In genomic region chr1:11299225-11299574, GRCh38 we compare ENCODE assay signal across 21 cellular contexts. TPM values are rescaled to one million over a fixed set of nuclear protein-coding genes. Genes with fewer than 3 reads are reported as not detected.
A peak's percentile ranks its signal among the peaks of the same experiment; 100 is the strongest.
DNase-seq lines count a peak whose midpoint lies in the region; ATAC-seq, FAIRE-seq and TF ChIP-seq lines count a peak whose summit lies in the region.
"Had no signal": no experiment of that assay in that cellular context is flagged by ENCODE, and none has a peak within 500 bp of the region (broad histone marks: within the 10 kb centered on the region; RNA-seq: fewer than 3 reads in every experiment).

No MANE protein-coding gene starts in this region.

- no peak for TF ChIP-seq EP300 in K562 (IDR thresholded peaks at IDR 0.05; ENCODE audit: low read length)

- peaks cover 47% of the 10 kb centered on the region for H3K4me1 Mint-ChIP-seq in activated naive CD4-positive, alpha-beta T cell treated with anti-CD3 and anti-CD28 coated beads, Interleukin-2, amount 10 ng/mL, durations not matched to agents 7 days and 5 days
- H3K4me1 Mint-ChIP-seq in neural progenitor cell, result peaks cover 8% of the 10 kb centered on the region
- H3K4me1 Mint-ChIP-seq: B cell had no signal

- H3K27me3 Mint-ChIP-seq in activated naive CD4-positive, alpha-beta T cell treated with anti-CD3 and anti-CD28 coated beads, Interleukin-2, amount 10 ng/mL, durations not matched to agents 7 days and 5 days, result no peaks in the 10 kb centered on the region
- peaks cover 6% of the 10 kb centered on the region for H3K27me3 Mint-ChIP-seq in neural progenitor cell (ENCODE audit: insufficient read depth, low read depth)
- H3K27me3 Mint-ChIP-seq: B cell had no signal

- CTCF ChIA-PET in activated naive CD4-positive, alpha-beta T cell treated with anti-CD3 and anti-CD28 coated beads, Interleukin-2, amount 10 ng/mL, durations not matched to agents 7 days and 5 days (lab: Charles Lee), result no interaction called here
- CTCF ChIA-PET in K562 (lab: Yijun Ruan, JAX; ENCODE audit: low intra/inter-chr PET ratio), result no interaction called here

- H3K9me1 ChIP-seq in K562 (ENCODE audit: control insufficient read depth, insufficient read depth, low read length), result no peaks in the 10 kb centered on the region

- WGBS in K562 (ENCODE audit: insufficient coverage, low coverage, missing lambda C conversion rate), result 19% methylated on average over 10 of the region's 10 CpGs
- WGBS in small intestine, 3 donors, result 60 to 85% (median 78%) methylated on average over 10 of the region's 10 CpGs

- FAIRE-seq in K562 (lab: Jason Lieb, UNC), result no peak
- no peak for FAIRE-seq in small intestine (lab: Jason Lieb, UNC)
- FAIRE-seq: D721Med, GM12892, GM19239, HTR-8/SVneo had no signal

- ATAC-seq in K562, result peak; percentile 55
- no peak for ATAC-seq in HG03571 (IDR thresholded peaks at IDR 0.05; ENCODE audit: unreplicated experiment)
- ATAC-seq: CD8-positive, alpha-beta T cell had no signal

- H3K4me3 ChIP-seq in NT2/D1 (ENCODE audit: insufficient read length, low read depth) (no peak overlapping the region), K562 (no peak overlapping the region), neural progenitor cell (no peak overlapping the region), small intestine (ENCODE audit: low read depth in 1 of 2, low read length in 2 of 2) (no peak overlapping the region)
- H3K4me3 ChIP-seq: PC-9 had no signal

- no peaks in the 10 kb centered on the region for H3F3A ChIP-seq in neural progenitor cell (ENCODE audit: low read depth)

- H3K4me3 Mint-ChIP-seq in activated naive CD4-positive, alpha-beta T cell treated with anti-CD3 and anti-CD28 coated beads, Interleukin-2, amount 10 ng/mL, durations not matched to agents 7 days and 5 days, result no peak overlapping the region
- no peak overlapping the region for H3K4me3 Mint-ChIP-seq in neural progenitor cell
- H3K4me3 Mint-ChIP-seq: B cell; CD8-positive, alpha-beta T cell had no signal

- TF ChIP-seq RAD21 in K562 (CRISPR knock-in tag; conservative IDR thresholded peaks at IDR 0.05 in 1 of 2, IDR thresholded peaks at IDR 0.05 in 1 of 2), result no peak

- no peaks in the 10 kb centered on the region for H3K9me3 ChIP-seq in NT2/D1 (ENCODE audit: insufficient read depth, low read length)
- H3K9me3 ChIP-seq in K562 (replicated peaks; ENCODE audit: control insufficient read depth, insufficient read depth, low read depth, low read length), result no peaks in the 10 kb centered on the region
- H3K9me3 ChIP-seq in neural progenitor cell (ENCODE audit: low read depth), result no peaks in the 10 kb centered on the region
- H3K9me3 ChIP-seq in small intestine (ENCODE audit: control insufficient read depth, low read depth), result no peaks in the 10 kb centered on the region

- H3K27ac Mint-ChIP-seq in activated naive CD4-positive, alpha-beta T cell treated with anti-CD3 and anti-CD28 coated beads, Interleukin-2, amount 10 ng/mL, durations not matched to agents 7 days and 5 days, result peak overlapping the region; percentile 88
- peak overlapping the region; percentile 85 for H3K27ac Mint-ChIP-seq in neural progenitor cell
- H3K27ac Mint-ChIP-seq: B cell; CD8-positive, alpha-beta T cell had no signal

- TF ChIP-seq POLR2A in K562 (conservative IDR thresholded peaks at IDR 0.05), result no peak

- peaks cover 31% of the 10 kb centered on the region for H3K36me3 Mint-ChIP-seq in activated naive CD4-positive, alpha-beta T cell treated with anti-CD3 and anti-CD28 coated beads, Interleukin-2, amount 10 ng/mL, durations not matched to agents 7 days and 5 days
- peaks cover 11% of the 10 kb centered on the region for H3K36me3 Mint-ChIP-seq in neural progenitor cell

- H3K79me2 ChIP-seq in K562 (ENCODE audit: control insufficient read depth, insufficient read depth, low read length) (no peaks in the 10 kb centered on the region), neural progenitor cell (ENCODE audit: low read depth) (no peaks in the 10 kb centered on the region)

- no peak for DNase-seq in activated naive CD4-positive, alpha-beta T cell treated with anti-CD3 and anti-CD28 coated beads, Interleukin-2, amount 10 ng/mL, durations not matched to agents 7 days and 5 days
- DNase-seq in activated naive CD4-positive, alpha-beta T cell (lab: John Stamatoyannopoulos, UW), result no peak
- DNase-seq in NT2/D1 (ENCODE audit: low read depth, low spot score) (no peak), K562 (ENCODE audit: extremely low read depth in 1 of 4, low spot score in 3 of 4) (no peak), neural progenitor cell (ENCODE audit: low spot score) (no peak), small intestine (no peak), SKM-1 treated with dmso at 0.1 percent for 144 hours (lab: John Stamatoyannopoulos, UW; ENCODE audit: unreplicated experiment) (no peak)
- DNase-seq: ACHN; CD8-positive, alpha-beta T cell; DND-41; GDM1; NCI-H1436 treated with DMSO at 0.1 percent for 48 hours; NCI-H345; NCI-H526 treated with DMSO at 0.1 percent for 48 hours; PC-9 had no signal

- H3K4me2 ChIP-seq in K562 (ENCODE audit: insufficient read depth, low read length), result no peak overlapping the region
- no peak overlapping the region for H3K4me2 ChIP-seq in neural progenitor cell
- H3K4me2 ChIP-seq: PC-9 had no signal

- POLR2A ChIA-PET in K562 (lab: Yijun Ruan, JAX), result interaction anchor here (0.9 kb wide), 2 partner anchors 8 to 27 kb away, joined by 3 read pairs; no protein-coding TSS in a partner anchor

- H3K9me3 Mint-ChIP-seq in activated naive CD4-positive, alpha-beta T cell treated with anti-CD3 and anti-CD28 coated beads, Interleukin-2, amount 10 ng/mL, durations not matched to agents 7 days and 5 days, result no peaks in the 10 kb centered on the region
- no peaks in the 10 kb centered on the region for H3K9me3 Mint-ChIP-seq in neural progenitor cell
- H3K9me3 Mint-ChIP-seq: CD8-positive, alpha-beta T cell had no signal

- in situ Hi-C loops in K562 (cut with MboI), result no loop called here

- H3K4me1 ChIP-seq in NT2/D1 (ENCODE audit: insufficient read depth, insufficient read length), result peaks cover 5% of the 10 kb centered on the region
- H3K4me1 ChIP-seq in K562 (replicated peaks in 1 of 2; ENCODE audit: control insufficient read depth in 2 of 2, insufficient read depth in 2 of 2, low read length in 2 of 2), result no peaks in the 10 kb centered on the region; a peak in 1 of 5 replicates
- peaks cover 6% of the 10 kb centered on the region for H3K4me1 ChIP-seq in neural progenitor cell
- no peaks in the 10 kb centered on the region for H3K4me1 ChIP-seq in small intestine (ENCODE audit: control insufficient read depth in 2 of 2, insufficient read depth in 1 of 2, low read depth in 1 of 2, low read length in 1 of 2)

- peaks cover 15% of the 10 kb centered on the region for H3K36me3 ChIP-seq in NT2/D1 (ENCODE audit: insufficient read depth, insufficient read length, low read length)
- H3K36me3 ChIP-seq in K562 (ENCODE audit: control insufficient read depth, insufficient read depth, low read length), result peaks cover 15% of the 10 kb centered on the region; the same call in 2 of the 3 replicates
- no peaks in the 10 kb centered on the region for H3K36me3 ChIP-seq in neural progenitor cell
- H3K36me3 ChIP-seq in small intestine (ENCODE audit: control insufficient read depth in 2 of 2, insufficient read depth in 2 of 2, low read length in 2 of 2), result no peaks in the 10 kb centered on the region

- no peaks in the 10 kb centered on the region for H3K27me3 ChIP-seq in NT2/D1 (ENCODE audit: insufficient read depth, insufficient read length)
- peaks cover 3 to 11% of the 10 kb centered on the region in 2 experiments; a peak in 2 of 5 replicates for H3K27me3 ChIP-seq in K562 (ENCODE audit: control insufficient read depth in 2 of 2, insufficient read depth in 2 of 2, low read length in 2 of 2)
- no peaks in the 10 kb centered on the region for H3K27me3 ChIP-seq in neural progenitor cell
- H3K27me3 ChIP-seq in small intestine (ENCODE audit: control insufficient read depth in 2 of 2, insufficient read depth in 2 of 2, low read length in 2 of 2), result no peaks in the 10 kb centered on the region

- no TSS peak for BruUV-seq in K562 (replicated peaks; lab: Mats Ljungman, UMichigan)

- H3K27ac ChIP-seq in K562 (ENCODE audit: extremely low read depth, low read depth, low read length) (no peak overlapping the region), neural progenitor cell (no peak overlapping the region), small intestine (ENCODE audit: low read depth in 1 of 2, low read length in 1 of 2) (no peak overlapping the region)
- H3K27ac ChIP-seq: PC-9 had no signal

- H3K9ac ChIP-seq in NT2/D1 (ENCODE audit: insufficient read length, low read depth) (peak overlapping the region; percentile 21), K562 (ENCODE audit: insufficient read depth in 1 of 2, low read depth in 2 of 2, low read length in 2 of 2) (peak overlapping the region in 1 of 2 experiments; percentile 68; a peak in 2 of 4 replicates), neural progenitor cell (no peak overlapping the region)

- H4K20me1 ChIP-seq in K562 (replicated peaks; ENCODE audit: control insufficient read depth, insufficient read depth, low read length) (no peaks in the 10 kb centered on the region), neural progenitor cell (ENCODE audit: low read depth) (no peaks in the 10 kb centered on the region)

- H2AFZ ChIP-seq in K562 (ENCODE audit: low read depth, low read length), result no peak overlapping the region
- H2AFZ ChIP-seq in neural progenitor cell (replicated peaks), result no peak overlapping the region
- H2AFZ ChIP-seq: PC-9 had no signal

- intact Hi-C loops in K562 (cut with micrococcal nuclease), result no loop called here

- TF ChIP-seq CTCF in K562 (IDR thresholded peaks at IDR 0.05 in 2 of 3, conservative IDR thresholded peaks at IDR 0.05 in 1 of 3; ENCODE audit: insufficient read depth in 2 of 3, low read depth in 1 of 3, low read length in 3 of 3) (no peak), neural progenitor cell (IDR thresholded peaks at IDR 0.05) (no peak)

RNA-seq across cellular contexts. Expression of gene UBIAD1, which starts 26.2 kb away (rescaled TPM):
- 33.9 and 77.3 TPM in 2 replicates for total RNA-seq in K562 (2011; cell fraction: chromatin; rRNA removed; ENCODE audit: low replicate concordance)
- total RNA-seq in K562 (2011; cell fraction: nucleolus; rRNA removed), result 66.1 and 66.7 TPM in 2 replicates
- total RNA-seq in K562 (2011; cell fraction: nucleoplasm; rRNA removed), result 56.1 and 65.5 TPM in 2 replicates
- total RNA-seq in K562 (2014; rRNA removed) (12.6 and 16.1 TPM in 2 replicates), K562 (2014; rRNA removed; fragmentation: Illumina TruSeq; extraction: Trizol) (16.9 and 17.5 TPM in 2 replicates), K562 (2015; rRNA removed; fragmentation: Illumina TruSeq; extraction: Trizol) (21.1 and 22.3 TPM in 2 replicates), K562 (2021) (30.5 and 34.3 TPM in 2 replicates), neural progenitor cell (ENCODE audit: low replicate concordance) (11.0 and 17.7 TPM in 2 replicates)
- polyA plus RNA-seq in K562 (2011; rRNA removed) (22.7 and 23.8 TPM in 2 replicates), K562 (2014; fragmentation: Illumina TruSeq; extraction: Trizol) (31.3 and 34.6 TPM in 2 replicates), K562 (2014; fragmentation: Nextera tagmentation; extraction: Ambion mirVana) (1 to 10 TPM; 6.2 to 7.2 TPM), K562 (2014; rRNA removed) (23.8 and 25.0 TPM in 2 replicates), small intestine (10 to 100 TPM in 1 of 3 donors, 1 to 10 TPM in 2; 3.2 to 10.7 (median 3.8) TPM)
- 32.6 and 43.7 TPM in 2 replicates for polyA plus RNA-seq in K562 (2011; cell fraction: cytosol; rRNA removed)
- 13.0 and 14.5 TPM in 2 replicates for polyA plus RNA-seq in K562 (2011; cell fraction: nucleus; rRNA removed)
- 17.8 and 18.4 TPM in 2 replicates for polyA plus RNA-seq in K562 (2012)
- polyA minus RNA-seq in K562 (2011; rRNA and poly(A)+ RNA removed), result 33.0 and 43.8 TPM in 2 replicates
- polyA minus RNA-seq in K562 (2011; cell fraction: cytosol; rRNA and poly(A)+ RNA removed), result 21.5 and 26.2 TPM in 2 replicates
- polyA minus RNA-seq in K562 (2011; cell fraction: nucleus; rRNA and poly(A)+ RNA removed), result 17.5 and 25.4 TPM in 2 replicates

RNA-seq across cellular contexts. Expression of gene MTOR, which starts 36.8 kb away (rescaled TPM):
- 234 and 244 TPM in 2 replicates for total RNA-seq in K562 (2011; cell fraction: chromatin; rRNA removed; ENCODE audit: low replicate concordance)
- 128 and 134 TPM in 2 replicates for total RNA-seq in K562 (2011; cell fraction: nucleolus; rRNA removed)
- 155 and 169 TPM in 2 replicates for total RNA-seq in K562 (2011; cell fraction: nucleoplasm; rRNA removed)
- total RNA-seq in K562 (2014; rRNA removed) (49.0 and 53.6 TPM in 2 replicates), K562 (2014; rRNA removed; fragmentation: Illumina TruSeq; extraction: Trizol) (53.3 and 59.5 TPM in 2 replicates), K562 (2015; rRNA removed; fragmentation: Illumina TruSeq; extraction: Trizol) (55.6 and 57.7 TPM in 2 replicates), K562 (2021) (67.1 and 71.4 TPM in 2 replicates), neural progenitor cell (ENCODE audit: low replicate concordance) (55.8 and 69.1 TPM in 2 replicates)
- polyA plus RNA-seq in K562 (2011; rRNA removed) (51.9 and 54.7 TPM in 2 replicates), K562 (2014; fragmentation: Illumina TruSeq; extraction: Trizol) (58.6 and 65.0 TPM in 2 replicates), K562 (2014; fragmentation: Nextera tagmentation; extraction: Ambion mirVana) (10 to 100 TPM; 11.4 to 16.3 TPM), K562 (2014; rRNA removed) (52.2 and 52.9 TPM in 2 replicates), small intestine (10 to 100 TPM; 11.3 to 20.0 (median 15.4) TPM)
- polyA plus RNA-seq in K562 (2011; cell fraction: cytosol; rRNA removed), result 37.2 and 38.9 TPM in 2 replicates
- polyA plus RNA-seq in K562 (2011; cell fraction: nucleus; rRNA removed), result 127 and 175 TPM in 2 replicates
- polyA plus RNA-seq in K562 (2012), result 43.9 and 49.7 TPM in 2 replicates
- polyA minus RNA-seq in K562 (2011; rRNA and poly(A)+ RNA removed), result 120 TPM in 2 replicates
- 47.9 and 55.8 TPM in 2 replicates for polyA minus RNA-seq in K562 (2011; cell fraction: cytosol; rRNA and poly(A)+ RNA removed)
- 59.9 and 83.1 TPM in 2 replicates for polyA minus RNA-seq in K562 (2011; cell fraction: nucleus; rRNA and poly(A)+ RNA removed)
